In genomic region chr14:68251766-68252100, GRCh38 we compare ENCODE assay signal across 1 cellular context.
TF ChIP-seq lines count a peak whose summit lies in the region.

No MANE protein-coding gene starts in this region.

TF ChIP-seq in A549, 52 proteins besides CTCF, POLR2A, EP300 and RAD21 (continued from another document):
- TF ChIP-seq, protein P1, sequence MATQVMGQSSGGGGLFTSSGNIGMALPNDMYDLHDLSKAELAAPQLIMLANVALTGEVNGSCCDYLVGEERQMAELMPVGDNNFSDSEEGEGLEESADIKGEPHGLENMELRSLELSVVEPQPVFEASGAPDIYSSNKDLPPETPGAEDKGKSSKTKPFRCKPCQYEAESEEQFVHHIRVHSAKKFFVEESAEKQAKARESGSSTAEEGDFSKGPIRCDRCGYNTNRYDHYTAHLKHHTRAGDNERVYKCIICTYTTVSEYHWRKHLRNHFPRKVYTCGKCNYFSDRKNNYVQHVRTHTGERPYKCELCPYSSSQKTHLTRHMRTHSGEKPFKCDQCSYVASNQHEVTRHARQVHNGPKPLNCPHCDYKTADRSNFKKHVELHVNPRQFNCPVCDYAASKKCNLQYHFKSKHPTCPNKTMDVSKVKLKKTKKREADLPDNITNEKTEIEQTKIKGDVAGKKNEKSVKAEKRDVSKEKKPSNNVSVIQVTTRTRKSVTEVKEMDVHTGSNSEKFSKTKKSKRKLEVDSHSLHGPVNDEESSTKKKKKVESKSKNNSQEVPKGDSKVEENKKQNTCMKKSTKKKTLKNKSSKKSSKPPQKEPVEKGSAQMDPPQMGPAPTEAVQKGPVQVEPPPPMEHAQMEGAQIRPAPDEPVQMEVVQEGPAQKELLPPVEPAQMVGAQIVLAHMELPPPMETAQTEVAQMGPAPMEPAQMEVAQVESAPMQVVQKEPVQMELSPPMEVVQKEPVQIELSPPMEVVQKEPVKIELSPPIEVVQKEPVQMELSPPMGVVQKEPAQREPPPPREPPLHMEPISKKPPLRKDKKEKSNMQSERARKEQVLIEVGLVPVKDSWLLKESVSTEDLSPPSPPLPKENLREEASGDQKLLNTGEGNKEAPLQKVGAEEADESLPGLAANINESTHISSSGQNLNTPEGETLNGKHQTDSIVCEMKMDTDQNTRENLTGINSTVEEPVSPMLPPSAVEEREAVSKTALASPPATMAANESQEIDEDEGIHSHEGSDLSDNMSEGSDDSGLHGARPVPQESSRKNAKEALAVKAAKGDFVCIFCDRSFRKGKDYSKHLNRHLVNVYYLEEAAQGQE (IDR thresholded peaks at IDR 0.05), result no peak
- TF ChIP-seq CHD2 (IDR thresholded peaks at IDR 0.05; ENCODE audit: low read length, partially characterized antibody) (no peak), RCOR1 (IDR thresholded peaks at IDR 0.05; ENCODE audit: low read depth, low read length) (no peak)
